Comparison of ENCODE assay signal across 21 cellular contexts in genomic region chr16:79294568-79294967, GRCh38.
A peak's percentile ranks its signal among the peaks of the same experiment; 100 is the strongest.
DNase-seq lines count a peak whose midpoint lies in the region; ATAC-seq and TF ChIP-seq lines count a peak whose summit lies in the region.
"Had no signal": no experiment of that assay in that cellular context is flagged by ENCODE, and none has a peak within 500 bp of the region (broad histone marks: within the 10 kb centered on the region; RNA-seq: fewer than 3 reads in every experiment).

No MANE protein-coding gene starts in this region.

- POLR2A ChIA-PET in Caco-2 (lab: Charles Lee), result no interaction called here

- DNase-seq in Caco-2 (peak; percentile 10 to 43), HuH-7.5 (ENCODE audit: low spot score) (peak; percentile 47), hepatocyte (ENCODE audit: low spot score) (peak; percentile 56), mucosa of gallbladder (ENCODE audit: low spot score) (peak; percentile 39), NCI-H2029 treated with DMSO at 0.1 percent for 48 hours (lab: John Stamatoyannopoulos, UW) (no peak), GM19238 (ENCODE audit: insufficient read length, low spot score) (no peak)
- DNase-seq: AML-193; CD4-positive, alpha-beta memory T cell; H9; NCI-H1092; NCI-H1417 treated with DMSO at 0.1 percent for 48 hours; NCI-H187; NCI-H2227 treated with DMSO at 0.1 percent for 48 hours; NCI-H526 treated with DMSO at 0.1 percent for 48 hours; Right ventricle myocardium superior; RPMI8226; T-cell had no signal

- CTCF ChIA-PET in Caco-2 (lab: Charles Lee), result no interaction called here

- H2AFZ ChIP-seq in hepatocyte, result no peak overlapping the region

- H3K27ac Mint-ChIP-seq in Caco-2 (ENCODE audit: unreplicated experiment), result no peak overlapping the region
- H3K27ac Mint-ChIP-seq: H9, T-cell had no signal

- intact Hi-C loops in Caco-2 (cut with micrococcal nuclease; ENCODE audit: unreplicated experiment), result no loop called here

- no peaks in the 10 kb centered on the region for H3K27me3 ChIP-seq in Caco-2 (replicated peaks; ENCODE audit: control insufficient read depth, insufficient read depth, low read length)
- no peaks in the 10 kb centered on the region for H3K27me3 ChIP-seq in hepatocyte
- H3K27me3 ChIP-seq: BLaER1 treated with 17β-estradiol and CSF1 and Interleukin-3, amounts not matched to agents 10 nM and 100 nM; SJSA1 had no signal

- H3K36me3 ChIP-seq in Caco-2 (ENCODE audit: control insufficient read depth, insufficient read depth, low read length), result no peaks in the 10 kb centered on the region
- no peaks in the 10 kb centered on the region for H3K36me3 ChIP-seq in hepatocyte (replicated peaks; ENCODE audit: insufficient read depth, low read depth)
- H3K36me3 ChIP-seq: BLaER1 treated with 17β-estradiol and CSF1 and Interleukin-3, amounts not matched to agents 10 nM and 100 nM; SJSA1 had no signal

- no peaks in the 10 kb centered on the region for H3K9me3 Mint-ChIP-seq in Caco-2 (ENCODE audit: unreplicated experiment)
- H3K9me3 Mint-ChIP-seq: CD4-positive, alpha-beta memory T cell; H9; T-cell had no signal

- ATAC-seq in HG03460 (IDR thresholded peaks at IDR 0.05; ENCODE audit: unreplicated experiment), result no peak
- ATAC-seq: A549, T-cell had no signal

- H3K4me2 ChIP-seq in hepatocyte, result peak overlapping the region; percentile 18
- H3K4me2 ChIP-seq: A549 had no signal

- TF ChIP-seq CTCF in Caco-2 (IDR thresholded peaks at IDR 0.05; ENCODE audit: insufficient read depth in 1 of 2, low read depth in 1 of 2, low read length in 1 of 2, severe bottlenecking in 1 of 2, unreplicated experiment in 1 of 2) (no peak), hepatocyte (IDR thresholded peaks at IDR 0.05; ENCODE audit: poor library complexity) (no peak)

- H3K9me3 ChIP-seq in Caco-2 (no peaks in the 10 kb centered on the region), hepatocyte (ENCODE audit: low read depth) (no peaks in the 10 kb centered on the region)
- H3K9me3 ChIP-seq: A549; BLaER1 treated with 17β-estradiol and CSF1 and Interleukin-3, amounts not matched to agents 10 nM and 100 nM; SJSA1 had no signal

- peaks cover 12% of the 10 kb centered on the region for H3K4me1 Mint-ChIP-seq in Caco-2 (ENCODE audit: low read depth, unreplicated experiment)

- no peak overlapping the region for H3K4me3 Mint-ChIP-seq in Caco-2 (ENCODE audit: unreplicated experiment)
- H3K4me3 Mint-ChIP-seq: H9, T-cell had no signal

- H3K4me3 ChIP-seq in Caco-2 (ENCODE audit: low read depth, low read length) (no peak overlapping the region), hepatocyte (no peak overlapping the region)
- H3K4me3 ChIP-seq: A549; BLaER1 treated with 17β-estradiol and CSF1 and Interleukin-3, amounts not matched to agents 10 nM and 100 nM; SJSA1 had no signal

- H3K79me2 ChIP-seq in hepatocyte, result no peaks in the 10 kb centered on the region

- H3K4me1 ChIP-seq in Caco-2, result peaks cover 14% of the 10 kb centered on the region
- peaks cover 23% of the 10 kb centered on the region for H3K4me1 ChIP-seq in hepatocyte (ENCODE audit: insufficient read depth)
- H3K4me1 ChIP-seq: A549, SJSA1 had no signal

- H4K20me1 ChIP-seq in hepatocyte (ENCODE audit: insufficient read depth, poor library complexity, severe bottlenecking), result no peaks in the 10 kb centered on the region
- H4K20me1 ChIP-seq: BLaER1 treated with 17β-estradiol and CSF1 and Interleukin-3, amounts not matched to agents 10 nM and 100 nM had no signal

- no peaks in the 10 kb centered on the region for H3K27me3 Mint-ChIP-seq in Caco-2 (ENCODE audit: insufficient read depth, unreplicated experiment)
- H3K27me3 Mint-ChIP-seq: CD4-positive, alpha-beta memory T cell had no signal

- peak overlapping the region; percentile 83 for H3K27ac ChIP-seq in hepatocyte
- H3K27ac ChIP-seq: A549; BLaER1 treated with 17β-estradiol and CSF1 and Interleukin-3, amounts not matched to agents 10 nM and 100 nM; SJSA1 had no signal

- peaks cover 4% of the 10 kb centered on the region for H3K36me3 Mint-ChIP-seq in Caco-2 (ENCODE audit: insufficient read depth, unreplicated experiment)
- H3K36me3 Mint-ChIP-seq: CD4-positive, alpha-beta memory T cell; T-cell had no signal

- BruUV-seq in Caco-2 (replicated peaks; lab: Mats Ljungman, UMichigan), result no TSS peak

- no peaks in the 10 kb centered on the region for H3K9me2 ChIP-seq in hepatocyte (replicated peaks; ENCODE audit: insufficient read depth)

- WGBS in hepatocyte (ENCODE audit: low lambda C conversion rate, missing lambda C conversion rate), result 64% methylated on average over 2 of the region's 2 CpGs

Comparison
In these comparisons a context has a peak if more than half of its experiments do, and no peak if none do; other contexts are left out.
1. DNase-seq: peak in Caco-2 (2 of 2), HuH-7.5 (single experiment), hepatocyte (single experiment) and mucosa of gallbladder (single experiment); none in NCI-H2029 treated with DMSO at 0.1 percent for 48 hours (single experiment) and GM19238 (single experiment).